15 cellular contexts compared by ENCODE assay signal in genomic region chr7:140205600-140205999, GRCh38. TPM values are rescaled to one million over a fixed set of nuclear protein-coding genes. Genes with fewer than 3 reads are reported as not detected.
DNase-seq lines count a peak whose midpoint lies in the region; ATAC-seq and TF ChIP-seq lines count a peak whose summit lies in the region.
"Had no signal": no experiment of that assay in that cellular context is flagged by ENCODE, and none has a peak within 500 bp of the region (broad histone marks: within the 10 kb centered on the region; RNA-seq: fewer than 3 reads in every experiment).

No MANE protein-coding gene starts in this region.

- no peaks in the 10 kb centered on the region for H3K79me2 ChIP-seq in GM23338 (replicated peaks; ENCODE audit: insufficient read depth)

- no peak overlapping the region for H3K4me3 ChIP-seq in GM23338
- H3K4me3 ChIP-seq: HAP-1, Peyer's patch had no signal

- H2AFZ ChIP-seq in GM23338, result peak overlapping the region; percentile 34; the same call in 1 of the 2 replicates

- H3K9me2 ChIP-seq in GM23338 (ENCODE audit: insufficient read depth), result peaks cover 4% of the 10 kb centered on the region; the same call in 1 of the 2 replicates

- H3K27ac ChIP-seq in GM23338 (ENCODE audit: low read depth), result no peak overlapping the region
- H3K27ac ChIP-seq: C4-2B, Peyer's patch had no signal

- POLR2A ChIA-PET in activated CD4-positive, alpha-beta T cell treated with anti-CD3 and anti-CD28 coated beads for 36 hours (lab: Charles Lee), result no interaction called here

- TF ChIP-seq CTCF in GM23338 (conservative IDR thresholded peaks at IDR 0.05; ENCODE audit: low read depth in 2 of 2) (no peak), nephron progenitor cell (IDR thresholded peaks at IDR 0.05) (no peak)

- H3K4me2 ChIP-seq in GM23338, result no peak overlapping the region

- H3K36me3 ChIP-seq in GM23338 (ENCODE audit: insufficient read depth), result peaks cover 6% of the 10 kb centered on the region; the same call in 1 of the 2 replicates
- H3K36me3 ChIP-seq: HAP-1, Peyer's patch had no signal

- no peak overlapping the region for H3K4me3 Mint-ChIP-seq in activated CD4-positive, alpha-beta T cell treated with anti-CD3 and anti-CD28 coated beads for 36 hours
- H3K4me3 Mint-ChIP-seq in GM23338 (0 out of 3 replicates have a peak overlapping the region, but pooled peaks have one; percentile 21), nephron progenitor cell (peak overlapping the region; percentile 17)
- H3K4me3 Mint-ChIP-seq in activated T-helper 1 cell treated with anti-CD3 and anti-CD28 coated beads, Interleukin-12 subunit alpha, Interleukin-12 subunit beta, Interleukin-2, Interleukin-4 antibody, amounts not matched to agents 30 ng/mL and 10 ng/mL and 1 ng/mL, durations not matched to agents 14 hours and 24 hours and 36 hours, result no peak overlapping the region

- peak overlapping the region; percentile 55 for H3K27ac Mint-ChIP-seq in activated CD4-positive, alpha-beta T cell treated with anti-CD3 and anti-CD28 coated beads for 36 hours
- H3K27ac Mint-ChIP-seq in GM23338, result no peak overlapping the region
- peak overlapping the region; percentile 15 for H3K27ac Mint-ChIP-seq in activated T-helper 1 cell treated with anti-CD3 and anti-CD28 coated beads, Interleukin-12 subunit alpha, Interleukin-12 subunit beta, Interleukin-2, Interleukin-4 antibody, amounts not matched to agents 30 ng/mL and 10 ng/mL and 1 ng/mL, durations not matched to agents 14 hours and 24 hours and 36 hours
- H3K27ac Mint-ChIP-seq in nephron progenitor cell, result peak overlapping the region; percentile 67

- H3K36me3 Mint-ChIP-seq in activated CD4-positive, alpha-beta T cell treated with anti-CD3 and anti-CD28 coated beads for 36 hours (ENCODE audit: low read depth), result no peaks in the 10 kb centered on the region
- H3K36me3 Mint-ChIP-seq in GM23338 (ENCODE audit: low read depth) (peaks cover 14% of the 10 kb centered on the region), nephron progenitor cell (ENCODE audit: low read depth) (peaks cover 9% of the 10 kb centered on the region)
- peaks cover 6% of the 10 kb centered on the region for H3K36me3 Mint-ChIP-seq in activated T-helper 1 cell treated with anti-CD3 and anti-CD28 coated beads, Interleukin-12 subunit alpha, Interleukin-12 subunit beta, Interleukin-2, Interleukin-4 antibody, amounts not matched to agents 30 ng/mL and 10 ng/mL and 1 ng/mL, durations not matched to agents 14 hours and 24 hours and 36 hours (ENCODE audit: low read depth)

- no peaks in the 10 kb centered on the region for H3F3A ChIP-seq in GM23338 (replicated peaks; ENCODE audit: low read depth)

- CTCF ChIA-PET in activated CD4-positive, alpha-beta T cell treated with anti-CD3 and anti-CD28 coated beads for 36 hours (lab: Charles Lee), result no interaction called here

- intact Hi-C loops in activated CD4-positive, alpha-beta T cell treated with anti-CD3 and anti-CD28 coated beads for 36 hours (cut with DNase I, micrococcal nuclease), result no loop called here
- intact Hi-C loops in activated T-helper 1 cell treated with anti-CD3 and anti-CD28 coated beads, Interleukin-12 subunit alpha, Interleukin-12 subunit beta, Interleukin-2, Interleukin-4 antibody, amounts not matched to agents 30 ng/mL and 10 ng/mL and 1 ng/mL, durations not matched to agents 14 hours and 24 hours and 36 hours (cut with micrococcal nuclease), result no loop called here

- peaks cover 42% of the 10 kb centered on the region for H3K4me1 Mint-ChIP-seq in activated CD4-positive, alpha-beta T cell treated with anti-CD3 and anti-CD28 coated beads for 36 hours
- H3K4me1 Mint-ChIP-seq in GM23338 (peaks cover 20% of the 10 kb centered on the region), nephron progenitor cell (peaks cover 24% of the 10 kb centered on the region)
- H3K4me1 Mint-ChIP-seq in activated T-helper 1 cell treated with anti-CD3 and anti-CD28 coated beads, Interleukin-12 subunit alpha, Interleukin-12 subunit beta, Interleukin-2, Interleukin-4 antibody, amounts not matched to agents 30 ng/mL and 10 ng/mL and 1 ng/mL, durations not matched to agents 14 hours and 24 hours and 36 hours (ENCODE audit: low read depth), result peaks cover 44% of the 10 kb centered on the region

- H3K27me3 Mint-ChIP-seq in activated CD4-positive, alpha-beta T cell treated with anti-CD3 and anti-CD28 coated beads for 36 hours, result no peaks in the 10 kb centered on the region
- peaks cover 5% of the 10 kb centered on the region for H3K27me3 Mint-ChIP-seq in GM23338 (ENCODE audit: insufficient read depth, low read depth, poor library complexity)
- no peaks in the 10 kb centered on the region for H3K27me3 Mint-ChIP-seq in activated T-helper 1 cell treated with anti-CD3 and anti-CD28 coated beads, Interleukin-12 subunit alpha, Interleukin-12 subunit beta, Interleukin-2, Interleukin-4 antibody, amounts not matched to agents 30 ng/mL and 10 ng/mL and 1 ng/mL, durations not matched to agents 14 hours and 24 hours and 36 hours (ENCODE audit: insufficient read depth)
- peaks cover 8% of the 10 kb centered on the region for H3K27me3 Mint-ChIP-seq in nephron progenitor cell (ENCODE audit: low read depth, poor library complexity)

- H4K20me1 ChIP-seq in GM23338 (replicated peaks; ENCODE audit: insufficient read depth), result no peaks in the 10 kb centered on the region

- H3K27me3 ChIP-seq in GM23338 (ENCODE audit: insufficient read depth), result no peaks in the 10 kb centered on the region
- H3K27me3 ChIP-seq: Peyer's patch had no signal

- DNase-seq in activated CD4-positive, alpha-beta T cell treated with anti-CD3 and anti-CD28 coated beads for 36 hours, result no peak
- DNase-seq in activated CD4-positive, alpha-beta T cell treated with anti-CD3 and anti-CD28 coated beads, Interleukin-2, amount 50 U/mL, for 48 hours, result no peak
- DNase-seq in GM23338 (ENCODE audit: low spot score), result no peak
- no peak for DNase-seq in activated T-helper 1 cell treated with anti-CD3 and anti-CD28 coated beads, Interleukin-12 subunit alpha, Interleukin-12 subunit beta, Interleukin-2, Interleukin-4 antibody, amounts not matched to agents 30 ng/mL and 10 ng/mL and 1 ng/mL, durations not matched to agents 14 hours and 24 hours and 36 hours (ENCODE audit: low spot score)
- DNase-seq in nephron progenitor cell, result peak; percentile 27
- DNase-seq in activated CD8-positive, alpha-beta memory T cell treated with anti-CD3 and anti-CD28 coated beads for 24 hours, result no peak
- DNase-seq in nucleus accumbens (lab: John Stamatoyannopoulos, UW), result no peak
- DNase-seq: KBM-7, NCI-H1436, NCI-H1930, NCI-H524 treated with DMSO at 0.1 percent for 48 hours, Peyer's patch had no signal

- peaks cover 6% of the 10 kb centered on the region for H3K9me3 Mint-ChIP-seq in activated CD4-positive, alpha-beta T cell treated with anti-CD3 and anti-CD28 coated beads for 36 hours (ENCODE audit: low read depth)
- H3K9me3 Mint-ChIP-seq in GM23338 (peaks cover 21% of the 10 kb centered on the region), nephron progenitor cell (peaks cover 17% of the 10 kb centered on the region)
- peaks cover 26% of the 10 kb centered on the region for H3K9me3 Mint-ChIP-seq in activated T-helper 1 cell treated with anti-CD3 and anti-CD28 coated beads, Interleukin-12 subunit alpha, Interleukin-12 subunit beta, Interleukin-2, Interleukin-4 antibody, amounts not matched to agents 30 ng/mL and 10 ng/mL and 1 ng/mL, durations not matched to agents 14 hours and 24 hours and 36 hours

- H3K4me1 ChIP-seq in GM23338 (ENCODE audit: insufficient read depth), result peaks cover 7% of the 10 kb centered on the region
- H3K4me1 ChIP-seq: HAP-1 had no signal

- ATAC-seq in activated CD4-positive, alpha-beta T cell treated with anti-CD3 and anti-CD28 coated beads for 36 hours, result no peak
- ATAC-seq in GM23338 (peak; percentile 27; the same call in 1 of the 3 replicates), GM18870 (IDR thresholded peaks at IDR 0.05; ENCODE audit: unreplicated experiment) (no peak)

TF ChIP-seq in GM23338, 12 proteins besides CTCF, POLR2A, EP300 and RAD21 (continues in another document):
- no peak for TF ChIP-seq POLR2AphosphoS5 (IDR thresholded peaks at IDR 0.05; ENCODE audit: low read depth)
- no peak for TF ChIP-seq ZNF331 (CRISPR knock-in tag; IDR thresholded peaks at IDR 0.05; ENCODE audit: low read depth)
- TF ChIP-seq STAT1 (IDR thresholded peaks at IDR 0.05; ENCODE audit: unreplicated experiment), result no peak
- no peak for TF ChIP-seq ETS1 (IDR thresholded peaks at IDR 0.05)
- TF ChIP-seq EZH2 (IDR thresholded peaks at IDR 0.05; ENCODE audit: low read depth, unreplicated experiment), result no peak
- no peak for TF ChIP-seq CREB1 (CRISPR knock-in tag; IDR thresholded peaks at IDR 0.05; ENCODE audit: low read depth)
- no peak for TF ChIP-seq EZH2phosphoT487 (IDR thresholded peaks at IDR 0.05; ENCODE audit: unreplicated experiment)

RNA-seq across cellular contexts. Expression of gene KDM7A, which starts 28.8 kb away (rescaled TPM):
- 10 to 100 TPM; 17.9 to 28.7 TPM for total RNA-seq in activated CD4-positive, alpha-beta T cell treated with anti-CD3 and anti-CD28 coated beads for 36 hours
- 9.4 and 10.8 TPM in 2 replicates for total RNA-seq in GM23338 (2014; rRNA removed; shearing (Covaris generic))
- polyA plus RNA-seq in GM23338 (2016; fragmentation: Nextera tagmentation; extraction: Ambion mirVana), result 2.0 and 2.3 TPM in 2 replicates
- total RNA-seq in activated T-helper 1 cell treated with anti-CD3 and anti-CD28 coated beads, Interleukin-12 subunit alpha, Interleukin-12 subunit beta, Interleukin-2, Interleukin-4 antibody, amounts not matched to agents 30 ng/mL and 10 ng/mL and 1 ng/mL, durations not matched to agents 14 hours and 24 hours and 36 hours, result 24.7 and 28.1 TPM in 2 replicates

Comparison
In these comparisons a context has a peak if more than half of its experiments do, and no peak if none do; other contexts are left out.
1. H3K4me3 Mint-ChIP-seq: peak in GM23338 (single experiment) and nephron progenitor cell (single experiment); none in activated CD4-positive, alpha-beta T cell treated with anti-CD3 and anti-CD28 coated beads for 36 hours (single experiment) and activated T-helper 1 cell treated with anti-CD3 and anti-CD28 coated beads, Interleukin-12 subunit alpha, Interleukin-12 subunit beta, Interleukin-2, Interleukin-4 antibody, amounts not matched to agents 30 ng/mL and 10 ng/mL and 1 ng/mL, durations not matched to agents 14 hours and 24 hours and 36 hours (single experiment).